Comparison of ENCODE assay signal across 7 cellular contexts in genomic region chr16:83954577-83955016, GRCh38. TPM values are rescaled to one million over a fixed set of nuclear protein-coding genes. Genes with fewer than 3 reads are reported as not detected.
A peak's percentile ranks its signal among the peaks of the same experiment; 100 is the strongest.
DNase-seq lines count a peak whose midpoint lies in the region; ATAC-seq and TF ChIP-seq lines count a peak whose summit lies in the region.

No MANE protein-coding gene starts in this region.

- H3K4me2 ChIP-seq in KMS-11, result peak overlapping the region; percentile 89

- H3K27me3 ChIP-seq in KMS-11 (ENCODE audit: insufficient read depth, low read depth) (no peaks in the 10 kb centered on the region), thyroid gland (no peaks in the 10 kb centered on the region)

- no peaks in the 10 kb centered on the region for H4K20me1 ChIP-seq in KMS-11 (ENCODE audit: insufficient read depth)

- H3K27me3 Mint-ChIP-seq in brain, result no peaks in the 10 kb centered on the region

- TF ChIP-seq CTCF in KMS-11 (conservative IDR thresholded peaks at IDR 0.05; ENCODE audit: low read depth, low read length), result no peak
- no peak for TF ChIP-seq CTCF in brain (conservative IDR thresholded peaks at IDR 0.05)
- TF ChIP-seq CTCF in thyroid gland (IDR thresholded peaks at IDR 0.05), result no peak

- H3K4me1 ChIP-seq in KMS-11 (ENCODE audit: low read depth, poor library complexity, severe bottlenecking) (peaks cover 16% of the 10 kb centered on the region), thyroid gland (peaks cover 24% of the 10 kb centered on the region in 2 donors)

- H2AFZ ChIP-seq in KMS-11 (ENCODE audit: low read depth), result peak overlapping the region; percentile 93; the same call in 1 of the 2 replicates

- H3K27ac ChIP-seq in KMS-11 (0 out of 2 replicates have a peak overlapping the region, but pooled peaks have one; percentile 13), thyroid gland (peak overlapping the region in 1 of 3 donors; percentile 96)

- peaks cover 0 to 2% (median 0%) of the 10 kb centered on the region in 5 experiments for H3K9me3 Mint-ChIP-seq in brain

- no peak for TF ChIP-seq POLR2A in thyroid gland (IDR thresholded peaks at IDR 0.05)

- intact Hi-C loops in thyroid gland (cut with DNase I), result no loop called here

- peak overlapping the region in 2 of 5 experiments; percentile 42 to 78 for H3K27ac Mint-ChIP-seq in brain

- H3K9ac ChIP-seq in KMS-11, result peak overlapping the region; percentile 3; the same call in 1 of the 2 replicates

- no peaks in the 10 kb centered on the region for H3K36me3 Mint-ChIP-seq in brain

- WGBS in thyroid gland, 2 donors, result 53 to 54% methylated on average over 9 of the region's 9 CpGs

- DNase-seq in left lobe of liver (ENCODE audit: low spot score) (peak; percentile 67), thyroid gland (peak; percentile 66 to 71), UCSD-AML1 (lab: John Stamatoyannopoulos, UW; ENCODE audit: unreplicated experiment) (no peak)
- no peak for DNase-seq in stimulated activated CD4-positive, alpha-beta T cell treated with anti-CD3 and anti-CD28 coated beads, Interleukin-4, amount 100 ng/mL, for 1 hour

- peaks cover 22% of the 10 kb centered on the region for H3K4me1 Mint-ChIP-seq in brain

- H3K4me3 ChIP-seq in KMS-11 (IDR thresholded peaks at IDR 0.05; ENCODE audit: insufficient read depth, low read depth, low read length) (no peak overlapping the region), thyroid gland (replicated peaks in 1 of 3) (peak overlapping the region in 1 of 3 donors; percentile 36)

- peak; percentile 7 for ATAC-seq in left lobe of liver
- no peak for ATAC-seq in HG02885 (IDR thresholded peaks at IDR 0.05; ENCODE audit: poor library complexity, unreplicated experiment)

- H3K36me3 ChIP-seq in KMS-11 (ENCODE audit: insufficient read depth) (no peaks in the 10 kb centered on the region), thyroid gland (peaks cover 15 to 19% of the 10 kb centered on the region in 2 donors)

- H3K79me2 ChIP-seq in KMS-11 (ENCODE audit: insufficient read depth, low read depth), result no peaks in the 10 kb centered on the region

- H3K9me3 ChIP-seq in thyroid gland, result no peaks in the 10 kb centered on the region

- peak overlapping the region in 3 of 5 experiments; percentile 46 to 79 (median 78) for H3K4me3 Mint-ChIP-seq in brain

RNA-seq across cellular contexts. Expression of gene OSGIN1, which starts 1.6 kb away (rescaled TPM):
- 2.9 TPM for polyA plus RNA-seq in brain (ENCODE audit: insufficient read depth, low read depth, low replicate concordance)
- total RNA-seq in left lobe of liver, result 89.4 TPM
- 10 to 100 TPM; 14.5 to 53.5 (median 31.9) TPM for total RNA-seq in thyroid gland

RNA-seq across cellular contexts. Expression of gene NECAB2, which starts 13.4 kb away (rescaled TPM):
- polyA plus RNA-seq in brain (ENCODE audit: insufficient read depth, low read depth, low replicate concordance), result 35.7 TPM
- total RNA-seq in left lobe of liver (12.9 TPM), thyroid gland (under 1 TPM in 2 of 4 donors, not detected in 2; 0.63 to 0.94 TPM)

RNA-seq across cellular contexts. Expression of gene MLYCD, which starts 55.7 kb away (rescaled TPM):
- 2.5 TPM for polyA plus RNA-seq in brain (ENCODE audit: insufficient read depth, low read depth, low replicate concordance)
- total RNA-seq in left lobe of liver (17.1 TPM), thyroid gland (10 to 100 TPM in 3 of 4 donors, 1 to 10 TPM in 1; 9.9 to 22.0 (median 12.0) TPM)

Comparison
In these comparisons a context has a peak if more than half of its experiments do, and no peak if none do; other contexts are left out.
1. DNase-seq: peak in left lobe of liver (single experiment) and thyroid gland (2 of 2); none in UCSD-AML1 (single experiment) and stimulated activated CD4-positive, alpha-beta T cell treated with anti-CD3 and anti-CD28 coated beads, Interleukin-4, amount 100 ng/mL, for 1 hour (single experiment).